Comparison of ENCODE assay signal across 1 cellular context in the genomic region with DNA sequence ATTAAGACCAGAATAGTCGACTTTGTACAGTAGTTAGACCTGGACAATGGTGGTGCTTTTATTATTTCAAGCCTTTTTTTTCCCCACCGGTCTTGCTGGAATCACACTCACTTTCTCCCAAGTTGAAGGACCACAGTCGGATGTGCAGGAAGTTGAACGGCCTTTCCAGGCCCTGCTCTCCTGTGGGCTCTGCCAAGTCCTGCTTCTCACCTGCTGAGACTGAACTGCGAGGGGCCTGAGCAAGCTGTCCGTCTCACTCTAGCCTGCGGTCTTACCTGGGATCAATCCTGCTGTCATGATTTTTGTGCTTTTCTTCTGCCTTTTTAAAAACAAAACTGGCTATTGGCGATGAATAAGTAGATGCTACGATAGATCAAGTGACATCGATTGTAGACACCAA.
TF ChIP-seq lines count a peak whose summit lies in the region.

No MANE protein-coding gene starts in this region.

TF ChIP-seq in endothelial cell of umbilical vein, 7 proteins besides CTCF, POLR2A, EP300 and RAD21:
- TF ChIP-seq JUN (IDR thresholded peaks at IDR 0.05; ENCODE audit: borderline replicate concordance, insufficient read depth, insufficient read length, low read depth) (no peak), POLR2AphosphoS5 (IDR thresholded peaks at IDR 0.05; ENCODE audit: insufficient read depth, low read depth, low read length) (no peak), EZH2 (IDR thresholded peaks at IDR 0.05; ENCODE audit: borderline replicate concordance, low read depth, low read length, severe bottlenecking) (no peak), FOS (IDR thresholded peaks at IDR 0.05; ENCODE audit: borderline replicate concordance, insufficient read depth, low read length) (no peak), GATA2 (IDR thresholded peaks at IDR 0.05; ENCODE audit: insufficient read depth, insufficient read length, low read depth, low read length) (no peak), MYC (IDR thresholded peaks at IDR 0.05; ENCODE audit: low read depth, low read length) (no peak)
- TF ChIP-seq, protein P1, sequence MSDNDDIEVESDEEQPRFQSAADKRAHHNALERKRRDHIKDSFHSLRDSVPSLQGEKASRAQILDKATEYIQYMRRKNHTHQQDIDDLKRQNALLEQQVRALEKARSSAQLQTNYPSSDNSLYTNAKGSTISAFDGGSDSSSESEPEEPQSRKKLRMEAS (IDR thresholded peaks at IDR 0.05; ENCODE audit: insufficient read depth, insufficient read length) = no peak
